Comparison of ENCODE assay signal across 11 cellular contexts in the genomic region with DNA sequence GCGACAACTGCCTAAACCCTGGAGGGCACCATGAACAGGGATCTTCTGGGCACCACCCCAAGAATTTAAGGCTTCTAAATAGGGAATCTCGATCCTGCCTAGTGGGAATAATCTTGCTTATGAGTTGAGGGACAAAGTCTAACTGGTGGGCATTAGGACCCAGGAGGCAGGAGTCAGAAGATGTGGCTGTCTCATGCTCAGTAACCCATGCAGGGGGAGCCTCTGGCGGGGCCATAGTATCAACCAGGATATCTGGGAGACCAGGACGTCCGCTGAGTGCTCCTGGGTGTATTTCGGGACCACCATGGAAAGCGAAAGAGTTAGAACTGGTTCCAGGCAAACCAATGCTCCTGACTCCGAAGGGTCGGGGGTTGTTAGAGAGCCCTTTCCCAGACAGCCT.
"Had no signal": no experiment of that assay in that cellular context is flagged by ENCODE, and none has a peak within 500 bp of the region (broad histone marks: within the 10 kb centered on the region; RNA-seq: fewer than 3 reads in every experiment).

No MANE protein-coding gene starts in this region.

- H3K9me3 ChIP-seq: adrenal gland, SK-N-SH had no signal

- H3K4me3 ChIP-seq: adrenal gland had no signal

- H3K27me3 ChIP-seq: adrenal gland had no signal

- H3K27ac ChIP-seq: adrenal gland had no signal

- ATAC-seq: activated CD8-positive, alpha-beta T cell treated with anti-CD3 and anti-CD28 coated beads, Interleukin-2, amount 10 ng/mL, durations not matched to agents 7 days and 5 days had no signal

- H3K36me3 ChIP-seq: adrenal gland had no signal

- H3K4me1 ChIP-seq: adrenal gland had no signal

- DNase-seq: activated CD4-positive, alpha-beta T cell treated with anti-CD3 and anti-CD28 coated beads, Interleukin-2, amount 50 U/mL, for 4 hours; activated CD4-positive, CD25-positive, alpha-beta regulatory T cell treated with anti-CD3 and anti-CD28 coated beads, Interleukin-2, amount 50 U/mL, for 72 hours; activated naive CD4-positive, alpha-beta T cell treated with anti-CD3 and anti-CD28 coated beads, Interleukin-2, amount 50 U/mL, for 16 hours; activated T-cell treated with anti-CD3 and anti-CD28 coated beads, Interleukin-2, amount 50 U/mL, for 1 hour; KG1; NCI-H1092; NCI-H226; NCI-H526 treated with DMSO at 0.1 percent for 48 hours; SK-N-SH had no signal

- H3K9me2 ChIP-seq: SK-N-SH had no signal

- H3K4me2 ChIP-seq: SK-N-SH had no signal
